In the genomic region with DNA sequence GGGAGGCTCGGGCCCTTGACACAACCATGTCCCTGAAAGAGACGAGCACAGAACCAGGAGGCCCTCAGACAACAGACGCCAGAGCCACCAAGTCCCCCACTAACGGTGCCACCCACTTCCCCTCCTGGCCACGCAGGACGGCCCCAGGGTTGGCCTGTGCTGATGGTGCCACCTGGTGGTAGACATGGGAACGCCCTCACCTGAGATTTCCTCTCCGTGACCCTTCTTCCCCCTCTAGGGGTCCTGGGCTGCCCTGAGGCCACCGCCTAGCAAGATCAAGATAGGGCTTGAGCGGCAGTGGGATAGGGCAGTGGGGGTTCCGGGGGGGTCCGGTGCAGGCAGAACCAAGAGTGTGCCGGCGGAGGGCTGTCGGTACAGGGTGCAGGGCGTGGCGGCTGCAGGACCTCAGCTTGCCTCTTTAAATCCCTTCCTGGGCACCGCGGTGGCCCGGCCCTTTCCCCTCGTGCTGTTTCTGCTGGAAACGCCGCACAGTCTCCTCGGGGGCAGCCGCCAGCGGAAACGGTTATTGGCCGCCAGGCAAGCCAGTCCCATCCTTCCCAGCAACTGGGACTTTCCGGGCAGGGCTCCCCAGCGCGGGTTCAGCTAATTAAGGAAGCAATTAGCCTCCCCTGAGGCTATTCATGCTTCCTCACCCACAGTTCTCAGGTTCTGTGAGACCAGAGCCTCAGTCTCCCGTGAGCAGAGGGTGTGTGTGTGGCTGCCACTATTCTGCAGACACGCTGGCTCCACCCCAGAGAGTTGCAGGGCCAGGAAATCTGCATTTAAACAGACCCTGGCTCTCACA, we compare ENCODE assay signal across 1 cellular context.
TF ChIP-seq lines count a peak whose summit lies in the region.

No MANE protein-coding gene starts in this region.

TF ChIP-seq in K562, 482 proteins besides CTCF, POLR2A, EP300 and RAD21 (continued from another document and continues in another):
- TF ChIP-seq, protein P1, sequence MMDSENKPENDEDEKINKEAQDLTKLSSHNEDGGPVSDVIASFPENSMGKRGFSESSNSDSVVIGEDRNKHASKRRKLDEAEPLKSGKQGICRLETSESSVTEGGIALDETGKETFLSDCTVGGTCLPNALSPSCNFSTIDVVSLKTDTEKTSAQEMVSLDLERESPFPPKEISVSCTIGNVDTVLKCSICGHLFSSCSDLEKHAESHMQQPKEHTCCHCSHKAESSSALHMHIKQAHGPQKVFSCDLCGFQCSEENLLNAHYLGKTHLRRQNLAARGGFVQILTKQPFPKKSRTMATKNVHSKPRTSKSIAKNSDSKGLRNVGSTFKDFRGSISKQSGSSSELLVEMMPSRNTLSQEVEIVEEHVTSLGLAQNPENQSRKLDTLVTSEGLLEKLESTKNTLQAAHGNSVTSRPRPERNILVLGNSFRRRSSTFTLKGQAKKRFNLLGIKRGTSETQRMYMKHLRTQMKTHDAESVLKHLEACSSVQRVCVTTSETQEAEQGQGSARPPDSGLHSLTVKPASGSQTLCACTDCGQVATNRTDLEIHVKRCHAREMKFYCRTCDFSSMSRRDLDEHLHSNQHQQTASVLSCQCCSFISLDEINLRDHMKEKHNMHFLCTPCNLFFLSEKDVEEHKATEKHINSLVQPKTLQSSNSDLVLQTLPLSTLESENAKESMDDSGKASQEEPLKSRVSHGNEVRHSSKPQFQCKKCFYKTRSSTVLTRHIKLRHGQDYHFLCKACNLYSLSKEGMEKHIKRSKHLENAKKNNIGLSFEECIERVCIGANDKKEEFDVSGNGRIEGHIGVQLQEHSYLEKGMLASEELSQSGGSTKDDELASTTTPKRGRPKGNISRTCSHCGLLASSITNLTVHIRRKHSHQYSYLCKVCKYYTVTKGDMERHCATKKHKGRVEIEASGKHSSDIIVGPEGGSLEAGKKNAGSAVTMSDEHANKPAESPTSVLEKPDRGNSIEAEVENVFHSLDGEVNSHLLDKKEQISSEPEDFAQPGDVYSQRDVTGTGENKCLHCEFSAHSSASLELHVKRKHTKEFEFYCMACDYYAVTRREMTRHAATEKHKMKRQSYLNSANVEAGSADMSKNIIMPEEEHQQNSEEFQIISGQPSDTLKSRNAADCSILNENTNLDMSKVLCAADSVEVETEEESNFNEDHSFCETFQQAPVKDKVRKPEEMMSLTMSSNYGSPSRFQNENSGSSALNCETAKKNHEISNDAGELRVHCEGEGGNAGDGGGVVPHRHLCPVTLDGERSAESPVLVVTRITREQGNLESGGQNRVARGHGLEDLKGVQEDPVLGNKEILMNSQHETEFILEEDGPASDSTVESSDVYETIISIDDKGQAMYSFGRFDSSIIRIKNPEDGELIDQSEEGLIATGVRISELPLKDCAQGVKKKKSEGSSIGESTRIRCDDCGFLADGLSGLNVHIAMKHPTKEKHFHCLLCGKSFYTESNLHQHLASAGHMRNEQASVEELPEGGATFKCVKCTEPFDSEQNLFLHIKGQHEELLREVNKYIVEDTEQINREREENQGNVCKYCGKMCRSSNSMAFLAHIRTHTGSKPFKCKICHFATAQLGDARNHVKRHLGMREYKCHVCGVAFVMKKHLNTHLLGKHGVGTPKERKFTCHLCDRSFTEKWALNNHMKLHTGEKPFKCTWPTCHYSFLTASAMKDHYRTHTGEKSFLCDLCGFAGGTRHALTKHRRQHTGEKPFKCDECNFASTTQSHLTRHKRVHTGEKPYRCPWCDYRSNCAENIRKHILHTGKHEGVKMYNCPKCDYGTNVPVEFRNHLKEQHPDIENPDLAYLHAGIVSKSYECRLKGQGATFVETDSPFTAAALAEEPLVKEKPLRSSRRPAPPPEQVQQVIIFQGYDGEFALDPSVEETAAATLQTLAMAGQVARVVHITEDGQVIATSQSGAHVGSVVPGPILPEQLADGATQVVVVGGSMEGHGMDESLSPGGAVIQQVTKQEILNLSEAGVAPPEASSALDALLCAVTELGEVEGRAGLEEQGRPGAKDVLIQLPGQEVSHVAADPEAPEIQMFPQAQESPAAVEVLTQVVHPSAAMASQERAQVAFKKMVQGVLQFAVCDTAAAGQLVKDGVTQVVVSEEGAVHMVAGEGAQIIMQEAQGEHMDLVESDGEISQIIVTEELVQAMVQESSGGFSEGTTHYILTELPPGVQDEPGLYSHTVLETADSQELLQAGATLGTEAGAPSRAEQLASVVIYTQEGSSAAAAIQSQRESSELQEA (IDR thresholded peaks at IDR 0.05; ENCODE audit: low read depth), result no peak
- TF ChIP-seq, protein P2, sequence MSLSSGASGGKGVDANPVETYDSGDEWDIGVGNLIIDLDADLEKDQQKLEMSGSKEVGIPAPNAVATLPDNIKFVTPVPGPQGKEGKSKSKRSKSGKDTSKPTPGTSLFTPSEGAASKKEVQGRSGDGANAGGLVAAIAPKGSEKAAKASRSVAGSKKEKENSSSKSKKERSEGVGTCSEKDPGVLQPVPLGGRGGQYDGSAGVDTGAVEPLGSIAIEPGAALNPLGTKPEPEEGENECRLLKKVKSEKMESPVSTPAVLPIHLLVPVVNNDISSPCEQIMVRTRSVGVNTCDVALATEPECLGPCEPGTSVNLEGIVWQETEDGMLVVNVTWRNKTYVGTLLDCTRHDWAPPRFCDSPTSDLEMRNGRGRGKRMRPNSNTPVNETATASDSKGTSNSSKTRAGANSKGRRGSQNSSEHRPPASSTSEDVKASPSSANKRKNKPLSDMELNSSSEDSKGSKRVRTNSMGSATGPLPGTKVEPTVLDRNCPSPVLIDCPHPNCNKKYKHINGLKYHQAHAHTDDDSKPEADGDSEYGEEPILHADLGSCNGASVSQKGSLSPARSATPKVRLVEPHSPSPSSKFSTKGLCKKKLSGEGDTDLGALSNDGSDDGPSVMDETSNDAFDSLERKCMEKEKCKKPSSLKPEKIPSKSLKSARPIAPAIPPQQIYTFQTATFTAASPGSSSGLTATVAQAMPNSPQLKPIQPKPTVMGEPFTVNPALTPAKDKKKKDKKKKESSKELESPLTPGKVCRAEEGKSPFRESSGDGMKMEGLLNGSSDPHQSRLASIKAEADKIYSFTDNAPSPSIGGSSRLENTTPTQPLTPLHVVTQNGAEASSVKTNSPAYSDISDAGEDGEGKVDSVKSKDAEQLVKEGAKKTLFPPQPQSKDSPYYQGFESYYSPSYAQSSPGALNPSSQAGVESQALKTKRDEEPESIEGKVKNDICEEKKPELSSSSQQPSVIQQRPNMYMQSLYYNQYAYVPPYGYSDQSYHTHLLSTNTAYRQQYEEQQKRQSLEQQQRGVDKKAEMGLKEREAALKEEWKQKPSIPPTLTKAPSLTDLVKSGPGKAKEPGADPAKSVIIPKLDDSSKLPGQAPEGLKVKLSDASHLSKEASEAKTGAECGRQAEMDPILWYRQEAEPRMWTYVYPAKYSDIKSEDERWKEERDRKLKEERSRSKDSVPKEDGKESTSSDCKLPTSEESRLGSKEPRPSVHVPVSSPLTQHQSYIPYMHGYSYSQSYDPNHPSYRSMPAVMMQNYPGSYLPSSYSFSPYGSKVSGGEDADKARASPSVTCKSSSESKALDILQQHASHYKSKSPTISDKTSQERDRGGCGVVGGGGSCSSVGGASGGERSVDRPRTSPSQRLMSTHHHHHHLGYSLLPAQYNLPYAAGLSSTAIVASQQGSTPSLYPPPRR (CRISPR knock-in tag; IDR thresholded peaks at IDR 0.05; ENCODE audit: borderline replicate concordance), result no peak
- no peak for TF ChIP-seq SNIP1 (IDR thresholded peaks at IDR 0.05; ENCODE audit: low read depth)
- TF ChIP-seq MAZ (CRISPR knock-in tag; conservative IDR thresholded peaks at IDR 0.05 in 1 of 2, IDR thresholded peaks at IDR 0.05 in 1 of 2), result peak in 1 of 2 experiments; percentile 51; a peak in 1 of 4 replicates
- TF ChIP-seq, protein P3, sequence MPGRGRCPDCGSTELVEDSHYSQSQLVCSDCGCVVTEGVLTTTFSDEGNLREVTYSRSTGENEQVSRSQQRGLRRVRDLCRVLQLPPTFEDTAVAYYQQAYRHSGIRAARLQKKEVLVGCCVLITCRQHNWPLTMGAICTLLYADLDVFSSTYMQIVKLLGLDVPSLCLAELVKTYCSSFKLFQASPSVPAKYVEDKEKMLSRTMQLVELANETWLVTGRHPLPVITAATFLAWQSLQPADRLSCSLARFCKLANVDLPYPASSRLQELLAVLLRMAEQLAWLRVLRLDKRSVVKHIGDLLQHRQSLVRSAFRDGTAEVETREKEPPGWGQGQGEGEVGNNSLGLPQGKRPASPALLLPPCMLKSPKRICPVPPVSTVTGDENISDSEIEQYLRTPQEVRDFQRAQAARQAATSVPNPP (IDR thresholded peaks at IDR 0.05; ENCODE audit: borderline replicate concordance, insufficient read depth, insufficient read length), result no peak
- TF ChIP-seq SUPT5H (IDR thresholded peaks at IDR 0.05), result no peak
- TF ChIP-seq, protein P4, sequence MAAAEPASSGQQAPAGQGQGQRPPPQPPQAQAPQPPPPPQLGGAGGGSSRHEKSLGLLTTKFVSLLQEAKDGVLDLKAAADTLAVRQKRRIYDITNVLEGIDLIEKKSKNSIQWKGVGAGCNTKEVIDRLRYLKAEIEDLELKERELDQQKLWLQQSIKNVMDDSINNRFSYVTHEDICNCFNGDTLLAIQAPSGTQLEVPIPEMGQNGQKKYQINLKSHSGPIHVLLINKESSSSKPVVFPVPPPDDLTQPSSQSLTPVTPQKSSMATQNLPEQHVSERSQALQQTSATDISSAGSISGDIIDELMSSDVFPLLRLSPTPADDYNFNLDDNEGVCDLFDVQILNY (CRISPR knock-in tag; IDR thresholded peaks at IDR 0.05), result no peak
- no peak for TF ChIP-seq ATF1 (CRISPR knock-in tag; IDR thresholded peaks at IDR 0.05)
- peak; percentile 47 for TF ChIP-seq ATF1 (tag; IDR thresholded peaks at IDR 0.05)
- TF ChIP-seq ARNT (IDR thresholded peaks at IDR 0.05), result no peak
- peak; percentile 85 for TF ChIP-seq ARID2 (IDR thresholded peaks at IDR 0.05)
- TF ChIP-seq PML (IDR thresholded peaks at IDR 0.05; ENCODE audit: low read length), result no peak
- no peak for TF ChIP-seq ZNF253 (CRISPR knock-in tag; conservative IDR thresholded peaks at IDR 0.05)
- TF ChIP-seq, protein P5, sequence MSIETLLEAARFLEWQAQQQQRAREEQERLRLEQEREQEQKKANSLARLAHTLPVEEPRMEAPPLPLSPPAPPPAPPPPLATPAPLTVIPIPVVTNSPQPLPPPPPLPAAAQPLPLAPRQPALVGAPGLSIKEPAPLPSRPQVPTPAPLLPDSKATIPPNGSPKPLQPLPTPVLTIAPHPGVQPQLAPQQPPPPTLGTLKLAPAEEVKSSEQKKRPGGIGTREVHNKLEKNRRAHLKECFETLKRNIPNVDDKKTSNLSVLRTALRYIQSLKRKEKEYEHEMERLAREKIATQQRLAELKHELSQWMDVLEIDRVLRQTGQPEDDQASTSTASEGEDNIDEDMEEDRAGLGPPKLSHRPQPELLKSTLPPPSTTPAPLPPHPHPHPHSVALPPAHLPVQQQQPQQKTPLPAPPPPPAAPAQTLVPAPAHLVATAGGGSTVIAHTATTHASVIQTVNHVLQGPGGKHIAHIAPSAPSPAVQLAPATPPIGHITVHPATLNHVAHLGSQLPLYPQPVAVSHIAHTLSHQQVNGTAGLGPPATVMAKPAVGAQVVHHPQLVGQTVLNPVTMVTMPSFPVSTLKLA (conservative IDR thresholded peaks at IDR 0.05), result no peak
- no peak for TF ChIP-seq STAT5B (CRISPR knock-in tag; IDR thresholded peaks at IDR 0.05)
- TF ChIP-seq, protein P6, sequence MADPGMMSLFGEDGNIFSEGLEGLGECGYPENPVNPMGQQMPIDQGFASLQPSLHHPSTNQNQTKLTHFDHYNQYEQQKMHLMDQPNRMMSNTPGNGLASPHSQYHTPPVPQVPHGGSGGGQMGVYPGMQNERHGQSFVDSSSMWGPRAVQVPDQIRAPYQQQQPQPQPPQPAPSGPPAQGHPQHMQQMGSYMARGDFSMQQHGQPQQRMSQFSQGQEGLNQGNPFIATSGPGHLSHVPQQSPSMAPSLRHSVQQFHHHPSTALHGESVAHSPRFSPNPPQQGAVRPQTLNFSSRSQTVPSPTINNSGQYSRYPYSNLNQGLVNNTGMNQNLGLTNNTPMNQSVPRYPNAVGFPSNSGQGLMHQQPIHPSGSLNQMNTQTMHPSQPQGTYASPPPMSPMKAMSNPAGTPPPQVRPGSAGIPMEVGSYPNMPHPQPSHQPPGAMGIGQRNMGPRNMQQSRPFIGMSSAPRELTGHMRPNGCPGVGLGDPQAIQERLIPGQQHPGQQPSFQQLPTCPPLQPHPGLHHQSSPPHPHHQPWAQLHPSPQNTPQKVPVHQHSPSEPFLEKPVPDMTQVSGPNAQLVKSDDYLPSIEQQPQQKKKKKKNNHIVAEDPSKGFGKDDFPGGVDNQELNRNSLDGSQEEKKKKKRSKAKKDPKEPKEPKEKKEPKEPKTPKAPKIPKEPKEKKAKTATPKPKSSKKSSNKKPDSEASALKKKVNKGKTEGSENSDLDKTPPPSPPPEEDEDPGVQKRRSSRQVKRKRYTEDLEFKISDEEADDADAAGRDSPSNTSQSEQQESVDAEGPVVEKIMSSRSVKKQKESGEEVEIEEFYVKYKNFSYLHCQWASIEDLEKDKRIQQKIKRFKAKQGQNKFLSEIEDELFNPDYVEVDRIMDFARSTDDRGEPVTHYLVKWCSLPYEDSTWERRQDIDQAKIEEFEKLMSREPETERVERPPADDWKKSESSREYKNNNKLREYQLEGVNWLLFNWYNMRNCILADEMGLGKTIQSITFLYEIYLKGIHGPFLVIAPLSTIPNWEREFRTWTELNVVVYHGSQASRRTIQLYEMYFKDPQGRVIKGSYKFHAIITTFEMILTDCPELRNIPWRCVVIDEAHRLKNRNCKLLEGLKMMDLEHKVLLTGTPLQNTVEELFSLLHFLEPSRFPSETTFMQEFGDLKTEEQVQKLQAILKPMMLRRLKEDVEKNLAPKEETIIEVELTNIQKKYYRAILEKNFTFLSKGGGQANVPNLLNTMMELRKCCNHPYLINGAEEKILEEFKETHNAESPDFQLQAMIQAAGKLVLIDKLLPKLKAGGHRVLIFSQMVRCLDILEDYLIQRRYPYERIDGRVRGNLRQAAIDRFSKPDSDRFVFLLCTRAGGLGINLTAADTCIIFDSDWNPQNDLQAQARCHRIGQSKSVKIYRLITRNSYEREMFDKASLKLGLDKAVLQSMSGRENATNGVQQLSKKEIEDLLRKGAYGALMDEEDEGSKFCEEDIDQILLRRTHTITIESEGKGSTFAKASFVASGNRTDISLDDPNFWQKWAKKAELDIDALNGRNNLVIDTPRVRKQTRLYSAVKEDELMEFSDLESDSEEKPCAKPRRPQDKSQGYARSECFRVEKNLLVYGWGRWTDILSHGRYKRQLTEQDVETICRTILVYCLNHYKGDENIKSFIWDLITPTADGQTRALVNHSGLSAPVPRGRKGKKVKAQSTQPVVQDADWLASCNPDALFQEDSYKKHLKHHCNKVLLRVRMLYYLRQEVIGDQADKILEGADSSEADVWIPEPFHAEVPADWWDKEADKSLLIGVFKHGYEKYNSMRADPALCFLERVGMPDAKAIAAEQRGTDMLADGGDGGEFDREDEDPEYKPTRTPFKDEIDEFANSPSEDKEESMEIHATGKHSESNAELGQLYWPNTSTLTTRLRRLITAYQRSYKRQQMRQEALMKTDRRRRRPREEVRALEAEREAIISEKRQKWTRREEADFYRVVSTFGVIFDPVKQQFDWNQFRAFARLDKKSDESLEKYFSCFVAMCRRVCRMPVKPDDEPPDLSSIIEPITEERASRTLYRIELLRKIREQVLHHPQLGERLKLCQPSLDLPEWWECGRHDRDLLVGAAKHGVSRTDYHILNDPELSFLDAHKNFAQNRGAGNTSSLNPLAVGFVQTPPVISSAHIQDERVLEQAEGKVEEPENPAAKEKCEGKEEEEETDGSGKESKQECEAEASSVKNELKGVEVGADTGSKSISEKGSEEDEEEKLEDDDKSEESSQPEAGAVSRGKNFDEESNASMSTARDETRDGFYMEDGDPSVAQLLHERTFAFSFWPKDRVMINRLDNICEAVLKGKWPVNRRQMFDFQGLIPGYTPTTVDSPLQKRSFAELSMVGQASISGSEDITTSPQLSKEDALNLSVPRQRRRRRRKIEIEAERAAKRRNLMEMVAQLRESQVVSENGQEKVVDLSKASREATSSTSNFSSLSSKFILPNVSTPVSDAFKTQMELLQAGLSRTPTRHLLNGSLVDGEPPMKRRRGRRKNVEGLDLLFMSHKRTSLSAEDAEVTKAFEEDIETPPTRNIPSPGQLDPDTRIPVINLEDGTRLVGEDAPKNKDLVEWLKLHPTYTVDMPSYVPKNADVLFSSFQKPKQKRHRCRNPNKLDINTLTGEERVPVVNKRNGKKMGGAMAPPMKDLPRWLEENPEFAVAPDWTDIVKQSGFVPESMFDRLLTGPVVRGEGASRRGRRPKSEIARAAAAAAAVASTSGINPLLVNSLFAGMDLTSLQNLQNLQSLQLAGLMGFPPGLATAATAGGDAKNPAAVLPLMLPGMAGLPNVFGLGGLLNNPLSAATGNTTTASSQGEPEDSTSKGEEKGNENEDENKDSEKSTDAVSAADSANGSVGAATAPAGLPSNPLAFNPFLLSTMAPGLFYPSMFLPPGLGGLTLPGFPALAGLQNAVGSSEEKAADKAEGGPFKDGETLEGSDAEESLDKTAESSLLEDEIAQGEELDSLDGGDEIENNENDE (IDR thresholded peaks at IDR 0.05; ENCODE audit: low read depth, low read length), result no peak
